Comparison of ENCODE assay signal across 22 cellular contexts in genomic region chr16:68492151-68492500, GRCh38. TPM values are rescaled to one million over a fixed set of nuclear protein-coding genes. Genes with fewer than 3 reads are reported as not detected.
DNase-seq lines count a peak whose midpoint lies in the region; ATAC-seq, FAIRE-seq and TF ChIP-seq lines count a peak whose summit lies in the region.
"Had no signal": no experiment of that assay in that cellular context is flagged by ENCODE, and none has a peak within 500 bp of the region (broad histone marks: within the 10 kb centered on the region; RNA-seq: fewer than 3 reads in every experiment).

No MANE protein-coding gene starts in this region.

- peaks cover 34% of the 10 kb centered on the region for H3K4me1 Mint-ChIP-seq in MCF 10A (ENCODE audit: insufficient read depth, unreplicated experiment)
- H3K4me1 Mint-ChIP-seq: CD8-positive, alpha-beta memory T cell had no signal

- TF ChIP-seq CTCF in MCF 10A (IDR thresholded peaks at IDR 0.05; ENCODE audit: unreplicated experiment) (no peak), breast epithelium (IDR thresholded peaks at IDR 0.05) (no peak), pancreas (IDR thresholded peaks at IDR 0.05) (no peak), GM10248 (IDR thresholded peaks at IDR 0.05; ENCODE audit: control extremely low read depth, extremely low read depth, low read depth, missing control alignments) (no peak)

- ATAC-seq in left lobe of liver (peak; percentile 20), pancreas (peak in 2 of 4 donors; percentile 3 to 13)
- ATAC-seq: GM12878, Panc1 had no signal

- H3K27ac ChIP-seq in breast epithelium (no peak overlapping the region), pancreas (peak overlapping the region; percentile 28 to 84 (median 56))
- H3K27ac ChIP-seq: 22Rv1, KMS-11 had no signal

- H3K9me3 Mint-ChIP-seq in MCF 10A (ENCODE audit: unreplicated experiment) = no peaks in the 10 kb centered on the region
- H3K9me3 Mint-ChIP-seq: CD8-positive, alpha-beta memory T cell had no signal

- H3K36me3 Mint-ChIP-seq in MCF 10A (ENCODE audit: insufficient read depth, unreplicated experiment) = no peaks in the 10 kb centered on the region
- H3K36me3 Mint-ChIP-seq: CD8-positive, alpha-beta memory T cell had no signal

- peak overlapping the region; percentile 32 for H3K27ac Mint-ChIP-seq in MCF 10A (ENCODE audit: low read depth, unreplicated experiment)

- POLR2A ChIA-PET in MCF 10A (lab: Yijun Ruan, JAX) (no interaction called here), GM10248 (lab: Yijun Ruan, JAX) (no interaction called here)

- FAIRE-seq in pancreas (lab: Jason Lieb, UNC) = no peak
- FAIRE-seq: G401.6, GM12878, GM18507 had no signal

- WGBS in pancreas, 2 donors = 42 to 45% methylated on average over 11 of the region's 11 CpGs

- CTCF ChIA-PET in MCF 10A (lab: Yijun Ruan, JAX) (interaction anchor here (0.6 to 1.3 kb wide), 4 partner anchors 11 to 36 kb away, joined by 3 to 5 read pairs (median 4); no protein-coding TSS in a partner anchor), GM10248 (lab: Yijun Ruan, JAX) (interaction anchor here (1.7 kb wide), 1 partner anchor 29 kb away, joined by 4 read pairs; no protein-coding TSS in a partner anchor)

- BruUV-seq in MCF 10A (replicated peaks; lab: Mats Ljungman, UMichigan) = no TSS peak

- H3K4me1 ChIP-seq in breast epithelium (peaks cover 0 to 4% of the 10 kb centered on the region in 2 donors), pancreas (peaks cover 21 to 29% (median 28%) of the 10 kb centered on the region in 3 donors)

- H3K9me3 ChIP-seq in breast epithelium = no peaks in the 10 kb centered on the region
- no peaks in the 10 kb centered on the region for H3K9me3 ChIP-seq in pancreas

- H3K27me3 Mint-ChIP-seq in MCF 10A (ENCODE audit: insufficient read depth, unreplicated experiment) = no peaks in the 10 kb centered on the region

- H3K27me3 ChIP-seq in breast epithelium (no peaks in the 10 kb centered on the region), pancreas (no peaks in the 10 kb centered on the region)

- no peak for TF ChIP-seq POLR2A in breast epithelium (IDR thresholded peaks at IDR 0.05)

- DNase-seq in MCF 10A (ENCODE audit: unreplicated experiment) (no peak), breast epithelium (ENCODE audit: low spot score in 2 of 2) (no peak), left lobe of liver (ENCODE audit: low spot score) (no peak), pancreas (peak in 1 of 6 donors; percentile 65), GM10248 (ENCODE audit: extremely low spot score) (no peak), middle frontal gyrus (ENCODE audit: extremely low spot score, low spot score) (no peak), 8988T (no peak)
- DNase-seq in activated CD4-positive, CD25-positive, alpha-beta regulatory T cell (lab: John Stamatoyannopoulos, UW) = no peak
- DNase-seq: DND-41, MM.1S, NCI-H1105, NCI-H1694, NCI-H524, Right ventricle myocardium superior had no signal

- no peak overlapping the region for H3K4me3 Mint-ChIP-seq in MCF 10A (ENCODE audit: unreplicated experiment)
- H3K4me3 Mint-ChIP-seq: CD8-positive, alpha-beta memory T cell had no signal

- intact Hi-C loops in MCF 10A (cut with micrococcal nuclease) (no loop called here), breast epithelium (cut with DNase I; ENCODE audit: low total_unique reads) (no loop called here), pancreas (cut with DNase I) (no loop called here)

- H3K36me3 ChIP-seq in breast epithelium (no peaks in the 10 kb centered on the region), pancreas (no peaks in the 10 kb centered on the region)

- no peak overlapping the region for H3K4me3 ChIP-seq in breast epithelium
- no peak overlapping the region for H3K4me3 ChIP-seq in pancreas
- H3K4me3 ChIP-seq: GM12878 had no signal

RNA-seq across cellular contexts. Expression of gene SMPD3, which starts 43.8 kb away (rescaled TPM):
- 0.25 TPM in 1 of 2 replicates, not detected in the other for total RNA-seq in MCF 10A (2022)
- 10 to 100 TPM in 1 of 3 donors, 1 to 10 TPM in 1, under 1 TPM in 1; under 0.01 to 15.4 (median 2.9) TPM for total RNA-seq in breast epithelium
- 32.7 TPM for total RNA-seq in left lobe of liver
- 1 to 10 TPM in 5 of 6 donors, under 1 TPM in 1; 0.83 to 5.5 (median 1.9) TPM for total RNA-seq in pancreas
- polyA plus RNA-seq in pancreas = 1 to 10 TPM; 2.8 to 3.3 TPM
- total RNA-seq: H4 had no signal

RNA-seq across cellular contexts. Expression of gene ZFP90, which starts 47.0 kb away (rescaled TPM):
- 25.5 and 29.3 TPM in 2 replicates for total RNA-seq in MCF 10A (2022)
- 10 to 100 TPM; 35.7 to 40.6 (median 40.3) TPM for total RNA-seq in breast epithelium
- total RNA-seq in left lobe of liver = 6.1 TPM
- total RNA-seq in pancreas = 10 to 100 TPM in 2 of 6 donors, 1 to 10 TPM in 4; 8.2 to 15.3 (median 9.5) TPM
- 1 to 10 TPM; 5.4 to 9.2 TPM for polyA plus RNA-seq in pancreas

Comparison
In these comparisons a context has a peak if more than half of its experiments do, and no peak if none do; other contexts are left out.
1. H3K27ac ChIP-seq: peak in pancreas (4 of 4); none in breast epithelium (0 of 2).